In genomic region chr3:50352762-50353161, GRCh38 we compare ENCODE assay signal across 9 cellular contexts. TPM values are rescaled to one million over a fixed set of nuclear protein-coding genes. Genes with fewer than 3 reads are reported as not detected.
DNase-seq lines count a peak whose midpoint lies in the region; ATAC-seq and TF ChIP-seq lines count a peak whose summit lies in the region.
"Had no signal": no experiment of that assay in that cellular context is flagged by ENCODE, and none has a peak within 500 bp of the region (broad histone marks: within the 10 kb centered on the region; RNA-seq: fewer than 3 reads in every experiment).

No MANE protein-coding gene starts in this region.

- H2AFZ ChIP-seq in PC-3 (ENCODE audit: low read length): no peak overlapping the region

- H4K20me1 ChIP-seq in PC-3 (ENCODE audit: low read length): peaks cover 26% of the 10 kb centered on the region

- H3K9ac ChIP-seq in PC-3 (ENCODE audit: low read length): no peak overlapping the region

- intact Hi-C loops in PC-3 (cut with micrococcal nuclease) (loop anchor here (5.0 kb wide), 2 partner anchors 260 to 1035 kb away; partner anchors contain the start of genes CISH and MANF), psoas muscle (cut with DNase I) (no loop called here)

- H3K27me3 ChIP-seq in GM06990 (replicated peaks; ENCODE audit: control insufficient read depth, insufficient read depth, low read length) (no peaks in the 10 kb centered on the region), PC-3 (ENCODE audit: low read length) (no peaks in the 10 kb centered on the region), psoas muscle (ENCODE audit: insufficient read depth in 3 of 3, low read length in 2 of 3) (no peaks in the 10 kb centered on the region)

- peaks cover 56% of the 10 kb centered on the region for H3K4me1 ChIP-seq in PC-3 (ENCODE audit: insufficient read depth, low read length)
- H3K4me1 ChIP-seq in psoas muscle: peaks cover 60% of the 10 kb centered on the region

- H3K9me2 ChIP-seq in PC-3 (replicated peaks; ENCODE audit: low read length): no peaks in the 10 kb centered on the region

- peaks cover 79% of the 10 kb centered on the region for H3K79me2 ChIP-seq in PC-3 (ENCODE audit: low read length)

- POLR2A ChIA-PET in AG04449 (lab: Yijun Ruan, JAX): interaction anchor here (0.6 kb wide), 1 partner anchor 10 kb away, joined by 3 read pairs; no protein-coding TSS in a partner anchor
- POLR2A ChIA-PET in PC-3 (lab: Charles Lee; ENCODE audit: unreplicated experiment): interaction anchor here (0.6 kb wide), 1 partner anchor 1259 kb away, joined by 3 read pairs; the partner anchor contains the start of gene QRICH1

- H3F3A ChIP-seq in PC-3 (ENCODE audit: low read length, unreplicated experiment): no peaks in the 10 kb centered on the region

- ATAC-seq in PC-3 (peak; percentile 6), psoas muscle (no peak), GM21576 (IDR thresholded peaks at IDR 0.05; ENCODE audit: unreplicated experiment) (no peak), HG03378 (IDR thresholded peaks at IDR 0.05; ENCODE audit: unreplicated experiment) (no peak), HG03135 (IDR thresholded peaks at IDR 0.05; ENCODE audit: unreplicated experiment) (no peak)

- DNase-seq in AG04449 (ENCODE audit: low read depth, low spot score): no peak
- DNase-seq in GM06990 (ENCODE audit: extremely low read depth, insufficient read length): no peak
- peak; percentile 80 for DNase-seq in PC-3
- peak; percentile 43 for DNase-seq in fibroblast of mammary gland (ENCODE audit: low read depth)
- DNase-seq in psoas muscle: no peak
- DNase-seq: erythroblast had no signal

- H3K36me3 ChIP-seq in GM06990 (ENCODE audit: control insufficient read depth, insufficient read depth, low read length) (peaks cover 37% of the 10 kb centered on the region), PC-3 (ENCODE audit: low read depth, low read length) (peaks cover 34% of the 10 kb centered on the region), psoas muscle (ENCODE audit: insufficient read depth in 1 of 2, low read depth in 1 of 2) (peaks cover 5 to 54% of the 10 kb centered on the region in 2 donors)

- 19 to 36% (median 19%) methylated on average over 2 of the region's 2 CpGs for WGBS in psoas muscle, 3 donors

- CTCF ChIA-PET in AG04449 (lab: Yijun Ruan, JAX): interaction anchor here (0.7 to 16.7 kb wide), 6 partner anchors 9 to 259 kb away, joined by 3 to 473 read pairs (median 4); partner anchors contain the start of genes CISH, RASSF1 and ZMYND10
- CTCF ChIA-PET in PC-3 (lab: Charles Lee): interaction anchor here (0.6 to 1.1 kb wide), 3 partner anchors 9 to 260 kb away, joined by 3 to 4 read pairs (median 4); no protein-coding TSS in a partner anchor

- H3K4me3 ChIP-seq in AG04449 (ENCODE audit: low read depth, low read length) (no peak overlapping the region), GM06990 (replicated peaks; ENCODE audit: low read depth, low read length) (no peak overlapping the region), PC-3 (ENCODE audit: low read length) (no peak overlapping the region), fibroblast of mammary gland (ENCODE audit: control insufficient read depth, low read depth, low read length) (no peak overlapping the region), psoas muscle (no peak overlapping the region)

- H3K9me3 ChIP-seq in PC-3 (ENCODE audit: low read length) (no peaks in the 10 kb centered on the region), psoas muscle (no peaks in the 10 kb centered on the region)

- TF ChIP-seq CTCF in AG04449 (IDR thresholded peaks at IDR 0.05; ENCODE audit: insufficient read depth, low read length, missing control alignments) (peak; percentile 16), GM06990 (IDR thresholded peaks at IDR 0.05; ENCODE audit: insufficient read depth, low read length, poor library complexity, severe bottlenecking) (peak; percentile 17), PC-3 (conservative IDR thresholded peaks at IDR 0.05; ENCODE audit: low read depth, low read length) (peak; percentile 67), fibroblast of mammary gland (conservative IDR thresholded peaks at IDR 0.05; ENCODE audit: control insufficient read depth, insufficient read depth, low read depth, low read length) (peak; percentile 31), psoas muscle (IDR thresholded peaks at IDR 0.05) (no peak)

- H3K4me2 ChIP-seq in PC-3 (ENCODE audit: low read length): no peak overlapping the region; the same call in 1 of the 2 replicates

- H3K27ac ChIP-seq in PC-3 (ENCODE audit: low read length) (peak overlapping the region; percentile 27; the same call in 1 of the 2 replicates), psoas muscle (no peak overlapping the region)

- no TSS peak for BruUV-seq in PC-3 (replicated peaks; lab: Mats Ljungman, UMichigan)

RNA-seq across cellular contexts. Expression of gene CYB561D2, which starts 2.1 kb away (rescaled TPM):
- 37.1 and 44.3 TPM in 2 replicates for total RNA-seq in PC-3 (2014; rRNA removed)
- 1 to 10 TPM; 5.7 to 9.2 (median 7.0) TPM for total RNA-seq in psoas muscle
- 10 to 100 TPM; 14.7 to 34.8 (median 17.5) TPM for polyA plus RNA-seq in psoas muscle

RNA-seq across cellular contexts. Expression of gene NPRL2, which starts 2.2 kb away (rescaled TPM):
- total RNA-seq in PC-3 (2014; rRNA removed) (40.9 and 56.9 TPM in 2 replicates), psoas muscle (10 to 100 TPM; 16.1 to 29.5 (median 19.6) TPM)
- polyA plus RNA-seq in psoas muscle: 10 to 100 TPM; 21.5 to 36.6 (median 21.7) TPM

RNA-seq across cellular contexts. Expression of gene TMEM115, which starts 6.6 kb away (rescaled TPM):
- total RNA-seq in PC-3 (2014; rRNA removed) (54.9 and 56.6 TPM in 2 replicates), psoas muscle (10 to 100 TPM; 20.4 to 29.1 (median 23.2) TPM)
- polyA plus RNA-seq in psoas muscle: 10 to 100 TPM; 29.7 to 49.6 (median 42.7) TPM

RNA-seq across cellular contexts. Expression of gene ZMYND10, which starts 7.2 kb away (rescaled TPM):
- 1.6 and 3.9 TPM in 2 replicates for total RNA-seq in PC-3 (2014; rRNA removed)
- total RNA-seq in psoas muscle: under 1 TPM; 0.24 to 0.99 (median 0.57) TPM
- under 1 TPM; 0.23 to 0.99 (median 0.51) TPM for polyA plus RNA-seq in psoas muscle

RNA-seq across cellular contexts. Expression of gene RASSF1, which starts 12.1 kb away (rescaled TPM):
- total RNA-seq in PC-3 (2014; rRNA removed) (20.0 and 21.4 TPM in 2 replicates), psoas muscle (10 to 100 TPM; 10.1 to 24.2 (median 14.9) TPM)
- 10 to 100 TPM; 33.3 to 84.5 (median 37.9) TPM for polyA plus RNA-seq in psoas muscle

Comparison
In these comparisons a context has a peak if more than half of its experiments do, and no peak if none do; other contexts are left out.
1. DNase-seq: peak in PC-3 (single experiment) and fibroblast of mammary gland (single experiment); none in AG04449 (single experiment), GM06990 (single experiment) and psoas muscle (0 of 2).